In the genomic region with DNA sequence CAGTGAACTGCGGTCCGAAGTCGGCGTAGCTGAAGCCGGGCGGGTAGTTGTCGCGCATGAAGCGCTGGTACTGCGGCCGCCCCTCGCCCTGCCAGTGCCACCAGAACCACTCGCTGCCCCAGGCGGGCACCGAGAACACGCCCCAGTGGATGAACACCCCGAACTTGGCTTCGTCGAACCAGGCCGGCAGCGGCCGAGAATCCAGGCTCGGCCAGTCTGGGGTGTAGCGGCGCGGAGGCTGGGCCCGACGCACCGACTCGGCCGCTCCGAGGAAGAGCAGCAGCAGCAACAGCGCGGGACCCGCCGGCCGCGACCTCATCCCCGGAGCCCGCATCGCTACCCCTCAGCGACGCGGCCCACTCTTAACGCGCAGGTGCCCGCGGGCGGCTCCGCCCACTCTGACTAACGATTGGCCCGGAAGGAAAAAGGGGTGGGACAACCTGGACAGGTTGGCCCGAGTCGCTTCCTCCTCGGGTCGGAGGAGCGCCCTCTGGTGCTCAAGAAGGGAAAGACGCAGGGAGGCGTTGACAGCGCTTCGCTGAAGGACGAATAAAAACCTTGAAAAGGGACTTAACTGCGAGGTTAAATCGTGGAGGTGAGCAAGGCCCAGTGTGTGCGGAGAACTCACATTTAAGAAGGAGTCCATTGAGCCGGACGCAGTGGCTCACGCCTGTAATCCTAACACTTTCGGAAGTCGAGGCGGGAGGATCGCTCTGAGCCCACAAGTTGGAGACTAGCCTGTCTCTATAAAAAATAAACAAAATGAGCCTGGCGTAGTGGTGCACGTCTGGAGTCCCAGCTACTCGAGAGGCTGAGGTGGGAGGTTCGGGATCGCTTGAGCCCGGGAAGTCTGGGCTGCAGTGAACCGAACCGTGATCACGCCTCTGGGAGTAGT, we compare ENCODE assay signal across 8 cellular contexts. TPM values are rescaled to one million over a fixed set of nuclear protein-coding genes. Genes with fewer than 3 reads are reported as not detected.
DNase-seq lines count a peak whose midpoint lies in the region; ATAC-seq, FAIRE-seq and TF ChIP-seq lines count a peak whose summit lies in the region.

FUCA1 (minus strand) TSS at position 338 of the 895 bp plus-strand sequence; CDS start at position 334, 4 bp downstream.

- H3K27me3 ChIP-seq in NT2/D1 (ENCODE audit: insufficient read depth, insufficient read length) (peaks cover 42% of the 10 kb centered on the region), endothelial cell of umbilical vein (ENCODE audit: control insufficient read depth in 2 of 2, insufficient read depth in 2 of 2, low read length in 2 of 2) (peaks cover 4 to 10% of the 10 kb centered on the region in 2 experiments)

- peak within 1 kb of the TSS; percentile 88 for H3K9ac ChIP-seq in NT2/D1 (ENCODE audit: insufficient read length, low read depth)
- H3K9ac ChIP-seq in endothelial cell of umbilical vein (replicated peaks; ENCODE audit: extremely low read depth, insufficient read depth, low read length), result peak within 1 kb of the TSS; percentile 18

- no TSS peak for BruUV-seq in endothelial cell of umbilical vein (replicated peaks; lab: Mats Ljungman, UMichigan)

- FAIRE-seq in HTR-8/SVneo (lab: Jason Lieb, UNC) (peak; percentile 57), endothelial cell of umbilical vein (lab: Jason Lieb, UNC) (peak; percentile 84)

- H2AFZ ChIP-seq in endothelial cell of umbilical vein (ENCODE audit: low read depth, low read length), result peak within 1 kb of the TSS; percentile 97

- dilution Hi-C loops in endothelial cell of umbilical vein (cut with MboI; ENCODE audit: extremely low pct_ligation_motif_present, low sequenced_read_pairs), result no loop called here

- H3K36me3 ChIP-seq in NT2/D1 (ENCODE audit: insufficient read depth, insufficient read length, low read length), result no peaks in the 10 kb centered on the region
- H3K36me3 ChIP-seq in endothelial cell of umbilical vein (ENCODE audit: control insufficient read depth in 2 of 2, extremely low read depth in 1 of 2, insufficient read depth in 2 of 2, low read length in 2 of 2), result no peaks in the 10 kb centered on the region

- ATAC-seq in GM21360 (IDR thresholded peaks at IDR 0.05; ENCODE audit: unreplicated experiment), result peak; percentile 89

- no peak within 1 kb of the TSS for H3K27ac ChIP-seq in endothelial cell of umbilical vein (ENCODE audit: insufficient read depth, low read depth, low read length)

- CTCF ChIA-PET in endothelial cell of umbilical vein (lab: Charles Lee), result interaction anchor here (0.5 to 2.2 kb wide), 12 partner anchors 13 to 244 kb away, joined by 3 to 18 read pairs (median 4); partner anchors contain the start of genes HMGCL and MYOM3

- peak within 1 kb of the TSS; percentile 77 for H3K4me2 ChIP-seq in endothelial cell of umbilical vein (ENCODE audit: insufficient read depth, low read length)

- H3K79me2 ChIP-seq in endothelial cell of umbilical vein (ENCODE audit: control insufficient read depth, insufficient read depth, low read length), result no peaks in the 10 kb centered on the region

- no peaks in the 10 kb centered on the region for H4K20me1 ChIP-seq in endothelial cell of umbilical vein (replicated peaks; ENCODE audit: control insufficient read depth, extremely low read depth, insufficient read depth, low read length)

- no peaks in the 10 kb centered on the region for H3K4me1 ChIP-seq in NT2/D1 (ENCODE audit: insufficient read depth, insufficient read length)
- H3K4me1 ChIP-seq in endothelial cell of umbilical vein (ENCODE audit: control insufficient read depth, extremely low read depth, insufficient read depth, low read length), result peaks cover 4% of the 10 kb centered on the region

- H3K9me3 ChIP-seq in NT2/D1 (ENCODE audit: insufficient read depth, low read length) (no peaks in the 10 kb centered on the region), endothelial cell of umbilical vein (replicated peaks; ENCODE audit: control insufficient read depth, insufficient read depth, low read length) (no peaks in the 10 kb centered on the region)

- H3K9me1 ChIP-seq in endothelial cell of umbilical vein (replicated peaks; ENCODE audit: control insufficient read depth, extremely low read depth, insufficient read depth, low read length), result no peaks in the 10 kb centered on the region

- TF ChIP-seq POLR2A in endothelial cell of umbilical vein (IDR thresholded peaks at IDR 0.05; ENCODE audit: low read depth, low read length), result no peak

- in situ Hi-C loops in Caki2 (cut with HindIII; ENCODE audit: low pct_unique_long_range_greater_than_20kb, low sequenced_read_pairs), result no loop called here

- H3K4me3 ChIP-seq in NT2/D1 (ENCODE audit: insufficient read length, low read depth) (peak within 1 kb of the TSS; percentile 78), endothelial cell of umbilical vein (replicated peaks in 1 of 3; ENCODE audit: insufficient read depth in 1 of 3, low read depth in 1 of 3, low read length in 3 of 3) (peak within 1 kb of the TSS; percentile 49 to 61 (median 52))

- peak; percentile 87 for DNase-seq in Caki2 (ENCODE audit: low read depth)
- DNase-seq in HTR-8/SVneo (ENCODE audit: insufficient read length, low spot score), result peak; percentile 90
- peak; percentile 96 for DNase-seq in NT2/D1 (ENCODE audit: low read depth, low spot score)
- peak; percentile 97 for DNase-seq in activated CD8-positive, alpha-beta memory T cell treated with anti-CD3 and anti-CD28 coated beads, Interleukin-2, amount 50 U/mL, for 4 hours
- DNase-seq in endothelial cell of umbilical vein (ENCODE audit: low read depth, low spot score), result peak; percentile 90
- peak; percentile 96 for DNase-seq in midbrain (lab: John Stamatoyannopoulos, UW)
- peak; percentile 91 to 94 for DNase-seq in stimulated activated CD8-positive, alpha-beta memory T cell treated with anti-CD3 and anti-CD28 coated beads, Interleukin-2, amount 100 ng/mL, for 1 hour (ENCODE audit: low read depth in 2 of 2)

- intact Hi-C loops in endothelial cell of umbilical vein (cut with micrococcal nuclease), result loop anchor here (1.0 to 2.0 kb wide), 6 partner anchors 27 to 96 kb away; partner anchors contain the start of genes HMGCL and PNRC2

- POLR2A ChIA-PET in endothelial cell of umbilical vein (lab: Charles Lee), result interaction anchor here (0.6 kb wide), 1 partner anchor 43 kb away, joined by 3 read pairs; no protein-coding TSS in a partner anchor

- TF ChIP-seq CTCF in endothelial cell of umbilical vein (IDR thresholded peaks at IDR 0.05; ENCODE audit: extremely low read depth in 1 of 2, insufficient read depth in 1 of 2, low read depth in 1 of 2, low read length in 2 of 2), result peak; percentile 91 to 95

TF ChIP-seq in endothelial cell of umbilical vein, 7 proteins besides CTCF, POLR2A, EP300 and RAD21:
- TF ChIP-seq POLR2AphosphoS5 (IDR thresholded peaks at IDR 0.05; ENCODE audit: insufficient read depth, low read depth, low read length), result no peak
- TF ChIP-seq GATA2 (IDR thresholded peaks at IDR 0.05; ENCODE audit: insufficient read depth, insufficient read length, low read depth, low read length), result no peak
- TF ChIP-seq EZH2 (IDR thresholded peaks at IDR 0.05; ENCODE audit: borderline replicate concordance, low read depth, low read length, severe bottlenecking), result no peak
- no peak for TF ChIP-seq MYC (IDR thresholded peaks at IDR 0.05; ENCODE audit: low read depth, low read length)
- no peak for TF ChIP-seq MAX (IDR thresholded peaks at IDR 0.05; ENCODE audit: insufficient read depth, insufficient read length)
- TF ChIP-seq JUN (IDR thresholded peaks at IDR 0.05; ENCODE audit: borderline replicate concordance, insufficient read depth, insufficient read length, low read depth), result no peak
- TF ChIP-seq FOS (IDR thresholded peaks at IDR 0.05; ENCODE audit: borderline replicate concordance, insufficient read depth, low read length), result no peak

RNA-seq across cellular contexts. Expression of gene FUCA1, which starts in this region (rescaled TPM):
- total RNA-seq in Caki2 (2014; rRNA removed; shearing (Covaris generic); ENCODE audit: low replicate concordance), result 30.7 and 44.8 TPM in 2 replicates
- 4.3 and 4.9 TPM in 2 replicates for total RNA-seq in endothelial cell of umbilical vein
- polyA plus RNA-seq in endothelial cell of umbilical vein, result 5.6 and 6.6 TPM in 2 replicates
- polyA plus RNA-seq in endothelial cell of umbilical vein (2011; cell fraction: cytosol; rRNA removed), result 4.7 and 5.4 TPM in 2 replicates
- 2.0 and 2.4 TPM in 2 replicates for polyA plus RNA-seq in endothelial cell of umbilical vein (2011; cell fraction: nucleus; rRNA removed)
- polyA plus RNA-seq in endothelial cell of umbilical vein (2012), result 4.8 and 6.1 TPM in 2 replicates
- 6.2 and 7.2 TPM in 2 replicates for polyA minus RNA-seq in endothelial cell of umbilical vein
- polyA minus RNA-seq in endothelial cell of umbilical vein (2011; cell fraction: cytosol; rRNA and poly(A)+ RNA removed), result 2.4 TPM
- polyA minus RNA-seq in endothelial cell of umbilical vein (2011; cell fraction: nucleus; rRNA and poly(A)+ RNA removed), result 0.63 and 0.91 TPM in 2 replicates
